28 cellular contexts compared by ENCODE assay signal in the genomic region with DNA sequence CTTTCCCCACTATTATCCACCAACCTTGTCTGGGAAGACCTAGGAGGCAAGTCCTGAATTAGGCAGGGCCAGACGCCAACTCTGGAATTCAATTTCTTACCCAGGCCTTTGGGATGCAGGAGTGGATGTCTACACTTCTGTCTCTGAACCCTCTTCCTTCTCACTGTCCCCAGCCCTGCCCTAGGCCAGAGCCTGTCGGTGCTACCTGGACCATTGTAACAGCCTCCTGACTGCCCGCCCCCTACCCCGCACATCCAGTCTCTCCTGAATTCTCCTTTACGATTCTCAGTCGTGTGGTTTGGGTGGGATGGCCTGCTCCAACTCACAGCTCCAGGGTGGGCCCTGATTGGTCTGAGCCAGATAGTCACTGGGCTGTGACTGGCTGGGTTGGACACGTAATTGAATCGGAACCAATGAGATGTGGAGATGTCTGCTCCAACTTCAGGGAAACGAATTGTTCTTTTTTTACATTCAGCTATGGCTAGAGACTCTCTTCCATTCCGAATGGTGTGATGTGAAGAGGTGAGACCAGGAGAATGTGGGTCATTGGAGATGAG.
"Had no signal": no experiment of that assay in that cellular context is flagged by ENCODE, and none has a peak within 500 bp of the region (broad histone marks: within the 10 kb centered on the region; RNA-seq: fewer than 3 reads in every experiment).

No MANE protein-coding gene starts in this region.

- H3K36me3 Mint-ChIP-seq: activated CD4-positive, alpha-beta memory T cell treated with anti-CD3 and anti-CD28 coated beads for 36 hours; activated naive CD8-positive, alpha-beta T cell; mesothelial cell of epicardium; naive B cell; stimulated activated naive B cell treated with anti-CD40 and anti-IgM and Interleukin-4, amounts not matched to agents 10 μg/mL and 1 μg/mL and 100 μg/mL, for 72 hours had no signal

- ATAC-seq: activated CD4-positive, CD25-positive, alpha-beta regulatory T cell treated with anti-CD3 and anti-CD28 coated beads, Interleukin-2, amount 50 U/mL, for 24 hours; activated T-cell treated with anti-CD3 and anti-CD28 coated beads, Interleukin-2, amount 50 U/mL, for 4 hours; activated T-helper 17 cell treated with anti-CD3 and anti-CD28 coated beads, Interleukin-2, amount 50 U/mL, for 72 hours; gastrocnemius medialis; left colon; stimulated activated naive B cell treated with anti-CD40 and anti-IgM and Interleukin-4, amounts not matched to agents 10 μg/mL and 1 μg/mL and 100 μg/mL, for 72 hours had no signal

- H3K27me3 ChIP-seq: neutrophil, ovary, vagina had no signal

- H3K4me3 Mint-ChIP-seq: activated CD4-positive, alpha-beta memory T cell treated with anti-CD3 and anti-CD28 coated beads for 36 hours; activated naive CD8-positive, alpha-beta T cell; activated T-cell treated with anti-CD3 and anti-CD28 coated beads, Interleukin-2, amount 50 U/mL, for 4 hours; activated T-helper 17 cell treated with anti-CD3 and anti-CD28 coated beads, Interleukin-2, amount 50 U/mL, for 72 hours; mesothelial cell of epicardium; nephron progenitor cell; stimulated activated naive B cell treated with anti-CD40 and anti-IgM and Interleukin-4, amounts not matched to agents 10 μg/mL and 1 μg/mL and 100 μg/mL, for 72 hours had no signal

- H3K4me1 ChIP-seq: gastrocnemius medialis, vagina had no signal

- DNase-seq: activated CD4-positive, alpha-beta memory T cell treated with anti-CD3 and anti-CD28 coated beads for 36 hours; activated CD4-positive, alpha-beta T cell treated with anti-CD3 and anti-CD28 coated beads for 48 hours; activated naive CD4-positive, alpha-beta T cell; activated T-cell treated with anti-CD3 and anti-CD28 coated beads, Interleukin-2, amount 50 U/mL, for 4 hours; anterior cingulate cortex; dermis blood vessel endothelial cell; effector memory CD4-positive, alpha-beta T cell; erythroblast; gastrocnemius medialis; glutamatergic neuron; left colon; mammary epithelial cell; naive B cell; nephron progenitor cell; ovary; stimulated activated CD4-positive, alpha-beta T cell treated with anti-CD3 and anti-CD28 coated beads, Interleukin-15, amount 100 ng/mL, for 24 hours; stimulated activated CD4-positive, alpha-beta T cell treated with anti-CD3 and anti-CD28 coated beads, Interleukin-2, amount 100 ng/mL, for 24 hours; stimulated activated naive B cell treated with anti-CD40 and anti-IgM and Interleukin-4, amounts not matched to agents 10 μg/mL and 1 μg/mL and 100 μg/mL, for 72 hours; trophoblast cell had no signal

- H3K4me3 ChIP-seq: gastrocnemius medialis, ovary, smooth muscle cell, vagina had no signal

- H3K27ac Mint-ChIP-seq: activated CD4-positive, alpha-beta memory T cell treated with anti-CD3 and anti-CD28 coated beads for 36 hours; activated naive CD8-positive, alpha-beta T cell; activated T-helper 17 cell treated with anti-CD3 and anti-CD28 coated beads, Interleukin-2, amount 50 U/mL, for 72 hours; mesothelial cell of epicardium; progenitor cell of endocrine pancreas; stimulated activated naive B cell treated with anti-CD40 and anti-IgM and Interleukin-4, amounts not matched to agents 10 μg/mL and 1 μg/mL and 100 μg/mL, for 72 hours had no signal

- H3K9me3 ChIP-seq: gastrocnemius medialis, neutrophil, ovary, vagina had no signal

- H3K36me3 ChIP-seq: gastrocnemius medialis, neutrophil, ovary, vagina had no signal

- H3K27ac ChIP-seq: gastrocnemius medialis, neutrophil, ovary, vagina, VCaP had no signal

- H3K4me2 ChIP-seq: smooth muscle cell had no signal

- H3K4me1 Mint-ChIP-seq: activated T-helper 17 cell treated with anti-CD3 and anti-CD28 coated beads, Interleukin-2, amount 50 U/mL, for 72 hours; mesothelial cell of epicardium; naive B cell; stimulated activated naive B cell treated with anti-CD40 and anti-IgM and Interleukin-4, amounts not matched to agents 10 μg/mL and 1 μg/mL and 100 μg/mL, for 72 hours had no signal

- H3K9me3 Mint-ChIP-seq: activated CD4-positive, alpha-beta memory T cell treated with anti-CD3 and anti-CD28 coated beads for 36 hours; activated T-cell treated with anti-CD3 and anti-CD28 coated beads, Interleukin-2, amount 50 U/mL, for 4 hours; activated T-helper 17 cell treated with anti-CD3 and anti-CD28 coated beads, Interleukin-2, amount 50 U/mL, for 72 hours; mesothelial cell of epicardium; nephron progenitor cell; stimulated activated naive B cell treated with anti-CD40 and anti-IgM and Interleukin-4, amounts not matched to agents 10 μg/mL and 1 μg/mL and 100 μg/mL, for 72 hours had no signal

- H3K27me3 Mint-ChIP-seq: activated naive CD8-positive, alpha-beta T cell; activated T-helper 17 cell treated with anti-CD3 and anti-CD28 coated beads, Interleukin-2, amount 50 U/mL, for 72 hours; stimulated activated naive B cell treated with anti-CD40 and anti-IgM and Interleukin-4, amounts not matched to agents 10 μg/mL and 1 μg/mL and 100 μg/mL, for 72 hours had no signal
